Comparison of ENCODE assay signal across 1 cellular context in genomic region chr7:150402671-150403321, GRCh38.
TF ChIP-seq lines count a peak whose summit lies in the region.

No MANE protein-coding gene starts in this region.

TF ChIP-seq in HepG2, 621 proteins besides CTCF, POLR2A, EP300 and RAD21 (continues in another document):
- TF ChIP-seq GLI4 (CRISPR knock-in tag; IDR thresholded peaks at IDR 0.05; ENCODE audit: borderline replicate concordance) = 0 out of 2 replicates have a peak, but pooled peaks have one; percentile 64
- no peak for TF ChIP-seq ATF6 (CRISPR knock-in tag; conservative IDR thresholded peaks at IDR 0.05)
- 0 out of 2 replicates have a peak, but pooled peaks have one; percentile 41 for TF ChIP-seq MED1 (CRISPR knock-in tag; IDR thresholded peaks at IDR 0.05)
- peak; percentile 17; the same call in 1 of the 2 replicates for TF ChIP-seq KDM2A (CRISPR knock-in tag; IDR thresholded peaks at IDR 0.05; ENCODE audit: borderline replicate concordance, low read depth)
- TF ChIP-seq TBX3 (IDR thresholded peaks at IDR 0.05; ENCODE audit: borderline replicate concordance) = 0 out of 2 replicates have a peak, but pooled peaks have one; percentile 5
- TF ChIP-seq ZNF792 (CRISPR knock-in tag; IDR thresholded peaks at IDR 0.05) = no peak
- no peak for TF ChIP-seq STAT6 (CRISPR knock-in tag; IDR thresholded peaks at IDR 0.05; ENCODE audit: borderline replicate concordance)
- no peak for TF ChIP-seq NFATC3 (CRISPR knock-in tag; IDR thresholded peaks at IDR 0.05)
- TF ChIP-seq ELF1 (CRISPR knock-in tag; IDR thresholded peaks at IDR 0.05) = no peak
- 0 out of 2 replicates have a peak, but pooled peaks have one; percentile 12 for TF ChIP-seq PHF21A (CRISPR knock-in tag; IDR thresholded peaks at IDR 0.05)
- TF ChIP-seq REST (IDR thresholded peaks at IDR 0.05; ENCODE audit: borderline replicate concordance in 1 of 2, low read depth in 1 of 2, low read length in 2 of 2) = no peak
- no peak for TF ChIP-seq TIGD3 (CRISPR knock-in tag; IDR thresholded peaks at IDR 0.05; ENCODE audit: borderline replicate concordance)
- no peak for TF ChIP-seq HMGXB4 (CRISPR knock-in tag; IDR thresholded peaks at IDR 0.05; ENCODE audit: borderline replicate concordance in 1 of 2, low read depth in 1 of 2)
- no peak for TF ChIP-seq DPF2 (CRISPR knock-in tag; IDR thresholded peaks at IDR 0.05; ENCODE audit: borderline replicate concordance, low read depth)
- TF ChIP-seq FLYWCH1 (CRISPR knock-in tag; IDR thresholded peaks at IDR 0.05) = no peak
- no peak for TF ChIP-seq ZNF343 (CRISPR knock-in tag; IDR thresholded peaks at IDR 0.05)
- peak; percentile 57; the same call in 1 of the 3 replicates for TF ChIP-seq MXI1 (IDR thresholded peaks at IDR 0.05; ENCODE audit: borderline replicate concordance, low read depth, low read length)
- 0 out of 2 replicates have a peak, but pooled peaks have one; percentile 57 for TF ChIP-seq MAX (IDR thresholded peaks at IDR 0.05)
- no peak for TF ChIP-seq ZBTB49 (CRISPR knock-in tag; IDR thresholded peaks at IDR 0.05; ENCODE audit: borderline replicate concordance)
- peak; percentile 58; the same call in 1 of the 2 replicates for TF ChIP-seq HOXA3 (CRISPR knock-in tag; IDR thresholded peaks at IDR 0.05)
- TF ChIP-seq TAF1 (CRISPR knock-in tag; IDR thresholded peaks at IDR 0.05) = peak; percentile 14; the same call in 1 of the 2 replicates
- TF ChIP-seq ZNF407 (CRISPR knock-in tag; IDR thresholded peaks at IDR 0.05; ENCODE audit: not compliant biosample characterization) = no peak
- TF ChIP-seq JUNB (CRISPR knock-in tag; IDR thresholded peaks at IDR 0.05; ENCODE audit: borderline replicate concordance) = no peak
- TF ChIP-seq TFAP4 (IDR thresholded peaks at IDR 0.05; ENCODE audit: borderline replicate concordance, low read depth) = peak; percentile 67; the same call in 1 of the 2 replicates
- no peak for TF ChIP-seq TRIM22 (IDR thresholded peaks at IDR 0.05)
